ENCODE assay signal across 3 cellular contexts in the genomic region with DNA sequence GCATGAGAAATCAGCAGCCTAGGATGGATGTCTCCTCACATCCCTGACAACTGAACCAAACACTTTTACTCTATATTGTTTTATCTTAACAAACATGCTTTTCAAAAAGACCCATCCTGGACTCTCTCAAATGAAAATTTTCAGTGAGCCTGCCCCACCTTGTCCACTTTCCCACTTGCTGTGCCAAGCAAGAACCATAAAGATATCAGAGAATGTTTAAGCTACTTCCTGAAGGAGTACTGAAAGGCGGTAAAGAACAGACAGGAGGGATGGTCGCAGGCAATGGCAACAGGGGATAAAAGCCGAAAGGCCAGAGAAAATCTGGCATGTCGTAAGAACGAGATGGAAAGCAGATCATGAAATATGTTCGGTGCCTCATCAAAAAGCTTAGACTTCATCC.
TF ChIP-seq lines count a peak whose summit lies in the region.

No MANE protein-coding gene starts in this region.

TF ChIP-seq in liver, 16 proteins besides CTCF, POLR2A, EP300 and RAD21:
- TF ChIP-seq FOXA2 (IDR thresholded peaks at IDR 0.05) (no peak), EGR1 (IDR thresholded peaks at IDR 0.05; ENCODE audit: low read depth in 2 of 2) (no peak), HNF4A (conservative IDR thresholded peaks at IDR 0.05) (no peak), FOXA1 (IDR thresholded peaks at IDR 0.05) (no peak)
TF ChIP-seq in liver: peak in this region for 0.

TF ChIP-seq in HepG2, 621 proteins besides CTCF, POLR2A, EP300 and RAD21:
- TF ChIP-seq ZNF570 (CRISPR knock-in tag; IDR thresholded peaks at IDR 0.05; ENCODE audit: borderline replicate concordance) (no peak), MAFK (conservative IDR thresholded peaks at IDR 0.05 in 1 of 2, IDR thresholded peaks at IDR 0.05 in 1 of 2; ENCODE audit: low read length in 2 of 2) (no peak), ZBTB1 (CRISPR knock-in tag; IDR thresholded peaks at IDR 0.05; ENCODE audit: borderline replicate concordance) (no peak), WIZ (CRISPR knock-in tag; IDR thresholded peaks at IDR 0.05) (no peak), YEATS2 (CRISPR knock-in tag; IDR thresholded peaks at IDR 0.05; ENCODE audit: borderline replicate concordance) (no peak), ZNF446 (CRISPR knock-in tag; IDR thresholded peaks at IDR 0.05) (no peak), MIER2 (CRISPR knock-in tag; IDR thresholded peaks at IDR 0.05) (no peak), MXD4 (CRISPR knock-in tag; IDR thresholded peaks at IDR 0.05) (no peak), NFIB (CRISPR knock-in tag; IDR thresholded peaks at IDR 0.05; ENCODE audit: borderline replicate concordance) (no peak), KDM1A (CRISPR knock-in tag; IDR thresholded peaks at IDR 0.05) (no peak), HMG20B (CRISPR knock-in tag; conservative IDR thresholded peaks at IDR 0.05) (no peak), ZNF367 (CRISPR knock-in tag; IDR thresholded peaks at IDR 0.05; ENCODE audit: borderline replicate concordance) (no peak), RARG (CRISPR knock-in tag; IDR thresholded peaks at IDR 0.05; ENCODE audit: low read depth) (no peak), ZNF484 (CRISPR knock-in tag; IDR thresholded peaks at IDR 0.05; ENCODE audit: borderline replicate concordance, low read depth) (no peak), SATB2 (CRISPR knock-in tag; IDR thresholded peaks at IDR 0.05) (no peak), ZNF292 (CRISPR knock-in tag; IDR thresholded peaks at IDR 0.05; ENCODE audit: borderline replicate concordance, low read depth) (no peak)
- TF ChIP-seq, protein P1, sequence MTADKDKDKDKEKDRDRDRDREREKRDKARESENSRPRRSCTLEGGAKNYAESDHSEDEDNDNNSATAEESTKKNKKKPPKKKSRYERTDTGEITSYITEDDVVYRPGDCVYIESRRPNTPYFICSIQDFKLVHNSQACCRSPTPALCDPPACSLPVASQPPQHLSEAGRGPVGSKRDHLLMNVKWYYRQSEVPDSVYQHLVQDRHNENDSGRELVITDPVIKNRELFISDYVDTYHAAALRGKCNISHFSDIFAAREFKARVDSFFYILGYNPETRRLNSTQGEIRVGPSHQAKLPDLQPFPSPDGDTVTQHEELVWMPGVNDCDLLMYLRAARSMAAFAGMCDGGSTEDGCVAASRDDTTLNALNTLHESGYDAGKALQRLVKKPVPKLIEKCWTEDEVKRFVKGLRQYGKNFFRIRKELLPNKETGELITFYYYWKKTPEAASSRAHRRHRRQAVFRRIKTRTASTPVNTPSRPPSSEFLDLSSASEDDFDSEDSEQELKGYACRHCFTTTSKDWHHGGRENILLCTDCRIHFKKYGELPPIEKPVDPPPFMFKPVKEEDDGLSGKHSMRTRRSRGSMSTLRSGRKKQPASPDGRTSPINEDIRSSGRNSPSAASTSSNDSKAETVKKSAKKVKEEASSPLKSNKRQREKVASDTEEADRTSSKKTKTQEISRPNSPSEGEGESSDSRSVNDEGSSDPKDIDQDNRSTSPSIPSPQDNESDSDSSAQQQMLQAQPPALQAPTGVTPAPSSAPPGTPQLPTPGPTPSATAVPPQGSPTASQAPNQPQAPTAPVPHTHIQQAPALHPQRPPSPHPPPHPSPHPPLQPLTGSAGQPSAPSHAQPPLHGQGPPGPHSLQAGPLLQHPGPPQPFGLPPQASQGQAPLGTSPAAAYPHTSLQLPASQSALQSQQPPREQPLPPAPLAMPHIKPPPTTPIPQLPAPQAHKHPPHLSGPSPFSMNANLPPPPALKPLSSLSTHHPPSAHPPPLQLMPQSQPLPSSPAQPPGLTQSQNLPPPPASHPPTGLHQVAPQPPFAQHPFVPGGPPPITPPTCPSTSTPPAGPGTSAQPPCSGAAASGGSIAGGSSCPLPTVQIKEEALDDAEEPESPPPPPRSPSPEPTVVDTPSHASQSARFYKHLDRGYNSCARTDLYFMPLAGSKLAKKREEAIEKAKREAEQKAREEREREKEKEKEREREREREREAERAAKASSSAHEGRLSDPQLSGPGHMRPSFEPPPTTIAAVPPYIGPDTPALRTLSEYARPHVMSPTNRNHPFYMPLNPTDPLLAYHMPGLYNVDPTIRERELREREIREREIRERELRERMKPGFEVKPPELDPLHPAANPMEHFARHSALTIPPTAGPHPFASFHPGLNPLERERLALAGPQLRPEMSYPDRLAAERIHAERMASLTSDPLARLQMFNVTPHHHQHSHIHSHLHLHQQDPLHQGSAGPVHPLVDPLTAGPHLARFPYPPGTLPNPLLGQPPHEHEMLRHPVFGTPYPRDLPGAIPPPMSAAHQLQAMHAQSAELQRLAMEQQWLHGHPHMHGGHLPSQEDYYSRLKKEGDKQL (CRISPR knock-in tag; IDR thresholded peaks at IDR 0.05; ENCODE audit: low read depth), result no peak
- TF ChIP-seq, protein P2, sequence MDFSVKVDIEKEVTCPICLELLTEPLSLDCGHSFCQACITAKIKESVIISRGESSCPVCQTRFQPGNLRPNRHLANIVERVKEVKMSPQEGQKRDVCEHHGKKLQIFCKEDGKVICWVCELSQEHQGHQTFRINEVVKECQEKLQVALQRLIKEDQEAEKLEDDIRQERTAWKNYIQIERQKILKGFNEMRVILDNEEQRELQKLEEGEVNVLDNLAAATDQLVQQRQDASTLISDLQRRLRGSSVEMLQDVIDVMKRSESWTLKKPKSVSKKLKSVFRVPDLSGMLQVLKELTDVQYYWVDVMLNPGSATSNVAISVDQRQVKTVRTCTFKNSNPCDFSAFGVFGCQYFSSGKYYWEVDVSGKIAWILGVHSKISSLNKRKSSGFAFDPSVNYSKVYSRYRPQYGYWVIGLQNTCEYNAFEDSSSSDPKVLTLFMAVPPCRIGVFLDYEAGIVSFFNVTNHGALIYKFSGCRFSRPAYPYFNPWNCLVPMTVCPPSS (IDR thresholded peaks at IDR 0.05), result no peak
TF ChIP-seq in HepG2: peak in this region for 0.

TF ChIP-seq in endothelial cell of umbilical vein, 7 proteins besides CTCF, POLR2A, EP300 and RAD21:
- TF ChIP-seq JUN (IDR thresholded peaks at IDR 0.05; ENCODE audit: borderline replicate concordance, insufficient read depth, insufficient read length, low read depth) (no peak), MYC (IDR thresholded peaks at IDR 0.05; ENCODE audit: low read depth, low read length) (no peak), POLR2AphosphoS5 (IDR thresholded peaks at IDR 0.05; ENCODE audit: insufficient read depth, low read depth, low read length) (no peak), FOS (IDR thresholded peaks at IDR 0.05; ENCODE audit: borderline replicate concordance, insufficient read depth, low read length) (no peak), GATA2 (IDR thresholded peaks at IDR 0.05; ENCODE audit: insufficient read depth, insufficient read length, low read depth, low read length) (no peak), EZH2 (IDR thresholded peaks at IDR 0.05; ENCODE audit: borderline replicate concordance, low read depth, low read length, severe bottlenecking) (no peak)
- TF ChIP-seq, protein P3, sequence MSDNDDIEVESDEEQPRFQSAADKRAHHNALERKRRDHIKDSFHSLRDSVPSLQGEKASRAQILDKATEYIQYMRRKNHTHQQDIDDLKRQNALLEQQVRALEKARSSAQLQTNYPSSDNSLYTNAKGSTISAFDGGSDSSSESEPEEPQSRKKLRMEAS (IDR thresholded peaks at IDR 0.05; ENCODE audit: insufficient read depth, insufficient read length), result no peak
